28 cellular contexts compared by ENCODE assay signal in the genomic region with DNA sequence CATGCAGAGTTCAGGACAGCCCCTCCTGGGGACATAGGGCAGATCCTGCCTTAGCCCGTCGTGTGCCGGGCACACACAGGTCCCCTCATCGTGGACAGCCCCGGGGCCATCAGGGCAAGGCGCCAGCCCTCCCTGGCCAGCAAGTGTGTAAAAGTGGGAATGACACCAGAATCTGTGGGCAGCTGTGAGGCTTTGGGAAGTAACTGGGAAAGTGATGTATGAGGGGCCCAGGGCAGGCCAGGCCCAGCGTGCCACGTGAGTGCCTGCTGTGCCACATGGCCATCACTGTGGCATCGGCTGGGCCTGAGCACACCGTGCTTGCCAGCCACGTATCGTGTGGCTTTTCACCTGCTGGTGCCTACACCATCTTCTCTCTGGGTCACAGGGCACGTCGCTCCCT. TPM values are rescaled to one million over a fixed set of nuclear protein-coding genes. Genes with fewer than 3 reads are reported as not detected.
A peak's percentile ranks its signal among the peaks of the same experiment; 100 is the strongest.
DNase-seq lines count a peak whose midpoint lies in the region; ATAC-seq, FAIRE-seq and TF ChIP-seq lines count a peak whose summit lies in the region.
"Had no signal": no experiment of that assay in that cellular context is flagged by ENCODE, and none has a peak within 500 bp of the region (broad histone marks: within the 10 kb centered on the region; RNA-seq: fewer than 3 reads in every experiment).

No MANE protein-coding gene starts in this region.

- H3K4ac ChIP-seq in H1 (replicated peaks; ENCODE audit: insufficient read length, low read depth, low read length) (no peak overlapping the region), neuronal stem cell (ENCODE audit: low read length) (no peak overlapping the region)

- no peak overlapping the region for H2AFZ ChIP-seq in H1 (ENCODE audit: low read length)
- no peak overlapping the region for H2AFZ ChIP-seq in neuronal stem cell (ENCODE audit: low read length)
- H2AFZ ChIP-seq: hepatocyte had no signal

- H3K14ac ChIP-seq in H1 (ENCODE audit: insufficient read length) (no peak overlapping the region), neuronal stem cell (ENCODE audit: low read length) (peak overlapping the region; percentile 71)

- no peak for TF ChIP-seq CTCF in GM06990 (IDR thresholded peaks at IDR 0.05; ENCODE audit: insufficient read depth, low read length, poor library complexity, severe bottlenecking)
- TF ChIP-seq CTCF in H1 (IDR thresholded peaks at IDR 0.05; ENCODE audit: control extremely low read depth in 1 of 3, insufficient read depth in 1 of 3, low read depth in 1 of 3, low read length in 3 of 3) = no peak
- no peak for TF ChIP-seq CTCF in WERI-Rb-1 (IDR thresholded peaks at IDR 0.05; ENCODE audit: low read depth, low read length)

- no peak overlapping the region for H2BK12ac ChIP-seq in H1 (ENCODE audit: low read depth, low read length)
- no peak overlapping the region for H2BK12ac ChIP-seq in neuronal stem cell (ENCODE audit: low read length)

- H3K9ac ChIP-seq in H1 (replicated peaks in 1 of 4; ENCODE audit: extremely low read depth in 1 of 4, low read depth in 3 of 4, low read length in 3 of 4) (no peak overlapping the region), neuronal stem cell (ENCODE audit: low read depth, low read length, poor library complexity) (peak overlapping the region; percentile 44)
- H3K9ac ChIP-seq: KMS-11 had no signal

- no peaks in the 10 kb centered on the region for H3K9me3 ChIP-seq in H1 (ENCODE audit: insufficient read depth in 2 of 2, low read depth in 1 of 2, low read length in 1 of 2)
- H3K9me3 ChIP-seq in neuronal stem cell (replicated peaks in 1 of 2; ENCODE audit: control insufficient read depth in 2 of 2, insufficient read depth in 1 of 2, low read depth in 1 of 2, low read length in 2 of 2) = peaks cover 0 to 8% of the 10 kb centered on the region in 2 donors
- H3K9me3 ChIP-seq in WERI-Rb-1 (ENCODE audit: severe bottlenecking) = no peaks in the 10 kb centered on the region
- H3K9me3 ChIP-seq: ovary, SJSA1 had no signal

- H3K56ac ChIP-seq in H1 (replicated peaks; ENCODE audit: insufficient read length, low read depth, low read length) = no peak overlapping the region

- no peak overlapping the region for H4K5ac ChIP-seq in H1 (ENCODE audit: insufficient read length, low read depth, low read length)

- TF ChIP-seq POLR2A in H1 (IDR thresholded peaks at IDR 0.05; ENCODE audit: control extremely low read depth in 1 of 2, low read depth in 2 of 2, low read length in 2 of 2) = no peak

- H2AK5ac ChIP-seq in H1 (ENCODE audit: low read depth, low read length) (no peak overlapping the region), neuronal stem cell (ENCODE audit: low read depth, low read length) (no peak overlapping the region)

- H3K4me3 ChIP-seq in GM06990 (replicated peaks; ENCODE audit: low read depth, low read length) = no peak overlapping the region
- no peak overlapping the region for H3K4me3 ChIP-seq in H1 (ENCODE audit: extremely low read depth in 1 of 4, insufficient read depth in 2 of 4, low read depth in 3 of 4, low read length in 4 of 4)
- H3K4me3 ChIP-seq in neuronal stem cell (ENCODE audit: low read length in 2 of 2) = no peak overlapping the region
- no peak overlapping the region for H3K4me3 ChIP-seq in WERI-Rb-1 (ENCODE audit: low read depth, low read length)
- H3K4me3 ChIP-seq: esophagus muscularis mucosa, hepatocyte, ovary, SJSA1 had no signal

- no peak for TF ChIP-seq EP300 in H1 (IDR thresholded peaks at IDR 0.05; ENCODE audit: borderline replicate concordance in 1 of 2, low read depth in 2 of 2, low read length in 2 of 2)

- peaks cover 0 to 16% of the 10 kb centered on the region in 2 experiments for H4K20me1 ChIP-seq in H1 (replicated peaks in 1 of 2; ENCODE audit: control insufficient read depth in 1 of 2, insufficient read depth in 2 of 2, low read length in 2 of 2)

- no peak overlapping the region for H2BK120ac ChIP-seq in H1 (replicated peaks; ENCODE audit: low read depth, low read length)
- no peak overlapping the region for H2BK120ac ChIP-seq in neuronal stem cell (ENCODE audit: low read depth, low read length)

- H2BK15ac ChIP-seq in H1 (ENCODE audit: low read length) = no peak overlapping the region
- H2BK15ac ChIP-seq in neuronal stem cell (ENCODE audit: low read length) = no peak overlapping the region

- H4K8ac ChIP-seq in H1 (ENCODE audit: extremely low read depth, insufficient read depth, low read length) = no peak overlapping the region
- H4K8ac ChIP-seq in neuronal stem cell (ENCODE audit: low read depth, low read length) = no peak overlapping the region

- 87% methylated on average over 14 of the region's 14 CpGs; no CpG with 5 or more reads in 1 of the 2 experiments for WGBS in H1 (ENCODE audit: extremely low coverage in 1 of 2, insufficient coverage in 1 of 2, insufficient read length in 1 of 2, insufficient replicate concordance in 2 of 2, low coverage in 1 of 2, low lambda C conversion rate in 2 of 2, missing lambda C conversion rate in 1 of 2), 2 experiments
- WGBS in neuronal stem cell (ENCODE audit: extremely low coverage in 2 of 2, insufficient read length in 2 of 2, insufficient replicate concordance in 1 of 2), 2 donors = no CpG with 5 or more reads among the region's 14 CpGs

- no peak for FAIRE-seq in H1 (lab: Jason Lieb, UNC)
- FAIRE-seq: HTR-8/SVneo, small intestine had no signal

- H3K27me3 Mint-ChIP-seq in activated naive CD8-positive, alpha-beta T cell = no peaks in the 10 kb centered on the region
- no peaks in the 10 kb centered on the region for H3K27me3 Mint-ChIP-seq in activated naive CD8-positive, alpha-beta T cell treated with anti-CD3 and anti-CD28 coated beads, Interleukin-2, amount 50 U/mL, for 24 hours

- 0 out of 2 replicates have a peak, but pooled peaks cover 4% of the 10 kb centered on the region for H3K79me1 ChIP-seq in H1 (ENCODE audit: low read depth, low read length)
- H3K79me1 ChIP-seq in neuronal stem cell (ENCODE audit: low read depth, low read length) = peaks cover 6% of the 10 kb centered on the region

- no peak for DNase-seq in activated naive CD8-positive, alpha-beta T cell treated with anti-CD3 and anti-CD28 coated beads, Interleukin-2, amount 50 U/mL, for 24 hours
- DNase-seq in GM06990 (ENCODE audit: extremely low read depth, insufficient read length) (peak; percentile 15), H1 (ENCODE audit: low read depth in 1 of 2, low spot score in 2 of 2) (no peak), neuronal stem cell (ENCODE audit: low spot score) (no peak), WERI-Rb-1 (no peak), HK-2 (ENCODE audit: unreplicated experiment) (no peak), CD1c-positive myeloid dendritic cell (ENCODE audit: extremely low spot score) (no peak)
- DNase-seq: activated CD4-positive, CD25-positive, alpha-beta regulatory T cell treated with anti-CD3 and anti-CD28 coated beads, Interleukin-2, amount 50 U/mL, for 72 hours; activated CD8-positive, alpha-beta T cell treated with anti-CD3 and anti-CD28 coated beads, Interleukin-2, amount 10 ng/mL, durations not matched to agents 7 days and 5 days; activated gamma-delta T cell treated with Interleukin-2 at 50 U/mL for 16 hours; anterior cingulate cortex; DND-41; foreskin melanocyte; NCI-H1417 treated with DMSO at 0.1 percent for 48 hours; NCI-H2081 treated with DMSO at 0.1 percent for 48 hours; NCI-H226; small intestine; stimulated activated CD4-positive, alpha-beta T cell treated with anti-CD3 and anti-CD28 coated beads, Interleukin-1b, Interleukin-23, amount 100 ng/mL, for 48 hours; trophoblast cell had no signal

- ATAC-seq in activated naive CD8-positive, alpha-beta T cell treated with anti-CD3 and anti-CD28 coated beads, Interleukin-2, amount 50 U/mL, for 24 hours = no peak
- ATAC-seq: activated CD8-positive, alpha-beta T cell treated with anti-CD3 and anti-CD28 coated beads, Interleukin-2, amount 10 ng/mL, durations not matched to agents 7 days and 5 days had no signal

- H3K4me1 Mint-ChIP-seq in activated naive CD8-positive, alpha-beta T cell (ENCODE audit: low read depth) = peaks cover 52% of the 10 kb centered on the region
- peaks cover 22% of the 10 kb centered on the region for H3K4me1 Mint-ChIP-seq in activated naive CD8-positive, alpha-beta T cell treated with anti-CD3 and anti-CD28 coated beads, Interleukin-2, amount 50 U/mL, for 24 hours

- H3K27ac ChIP-seq in H1 (ENCODE audit: low read depth, low read length) (no peak overlapping the region), neuronal stem cell (replicated peaks; ENCODE audit: low read length) (no peak overlapping the region), WERI-Rb-1 (no peak overlapping the region)
- H3K27ac ChIP-seq: esophagus muscularis mucosa, hepatocyte, KMS-11, ovary, SJSA1 had no signal

- no peak overlapping the region for H3K4me3 Mint-ChIP-seq in activated naive CD8-positive, alpha-beta T cell
- H3K4me3 Mint-ChIP-seq in activated naive CD8-positive, alpha-beta T cell treated with anti-CD3 and anti-CD28 coated beads, Interleukin-2, amount 50 U/mL, for 24 hours = no peak overlapping the region
- H3K4me3 Mint-ChIP-seq: activated CD8-positive, alpha-beta T cell treated with anti-CD3 and anti-CD28 coated beads, Interleukin-2, amount 10 ng/mL, durations not matched to agents 7 days and 5 days had no signal

- CTCF ChIA-PET in H1 (lab: Charles Lee; ENCODE audit: partially characterized antibody) = no interaction called here

- H3K27ac Mint-ChIP-seq in activated naive CD8-positive, alpha-beta T cell = peak overlapping the region; percentile 34
- no peak overlapping the region for H3K27ac Mint-ChIP-seq in activated naive CD8-positive, alpha-beta T cell treated with anti-CD3 and anti-CD28 coated beads, Interleukin-2, amount 50 U/mL, for 24 hours

- H3K27me3 ChIP-seq in GM06990 (replicated peaks; ENCODE audit: control insufficient read depth, insufficient read depth, low read length) = no peaks in the 10 kb centered on the region
- H3K27me3 ChIP-seq in H1 (replicated peaks in 1 of 4; ENCODE audit: control insufficient read depth in 3 of 4, extremely low read depth in 1 of 4, insufficient read depth in 3 of 4, low read length in 3 of 4) = no peaks in the 10 kb centered on the region
- H3K27me3 ChIP-seq in neuronal stem cell (ENCODE audit: control insufficient read depth in 3 of 3, insufficient read depth in 3 of 3, low read depth in 1 of 3, low read length in 3 of 3) = no peaks in the 10 kb centered on the region
- no peaks in the 10 kb centered on the region for H3K27me3 ChIP-seq in WERI-Rb-1 (ENCODE audit: insufficient read depth, low read depth, severe bottlenecking)
- H3K27me3 ChIP-seq: esophagus muscularis mucosa, hepatocyte, ovary, SJSA1 had no signal

- H3K36me3 ChIP-seq in GM06990 (ENCODE audit: control insufficient read depth, insufficient read depth, low read length) (peaks cover 31% of the 10 kb centered on the region), H1 (ENCODE audit: control insufficient read depth in 2 of 4, insufficient read depth in 4 of 4, low read length in 3 of 4) (peaks cover 0 to 23% (median 13%) of the 10 kb centered on the region in 4 experiments; a peak in 6 of 8 replicates), neuronal stem cell (replicated peaks in 1 of 2; ENCODE audit: control insufficient read depth in 2 of 2, insufficient read depth in 2 of 2, low read length in 2 of 2) (peaks cover 41 to 63% of the 10 kb centered on the region in 2 donors), WERI-Rb-1 (no peaks in the 10 kb centered on the region)
- H3K36me3 ChIP-seq: ovary had no signal

- no peak overlapping the region for H4K91ac ChIP-seq in H1 (replicated peaks; ENCODE audit: insufficient read length, low read length)
- no peak overlapping the region for H4K91ac ChIP-seq in neuronal stem cell (ENCODE audit: low read depth, low read length, poor library complexity)

- no peaks in the 10 kb centered on the region for H3K23me2 ChIP-seq in H1 (ENCODE audit: low read depth, low read length)

- POLR2A ChIA-PET in H1 (lab: Charles Lee; ENCODE audit: partially characterized antibody) = no interaction called here

- H3K79me2 ChIP-seq in H1 (ENCODE audit: control insufficient read depth in 1 of 2, insufficient read depth in 2 of 2, low read length in 2 of 2) = no peaks in the 10 kb centered on the region; a peak in 1 of 4 replicates
- H3K79me2 ChIP-seq: hepatocyte had no signal

- H3K9me3 Mint-ChIP-seq in activated naive CD8-positive, alpha-beta T cell (ENCODE audit: low read depth) = no peaks in the 10 kb centered on the region
- H3K9me3 Mint-ChIP-seq in activated naive CD8-positive, alpha-beta T cell treated with anti-CD3 and anti-CD28 coated beads, Interleukin-2, amount 50 U/mL, for 24 hours = no peaks in the 10 kb centered on the region

- no peak overlapping the region for H3K4me2 ChIP-seq in H1 (ENCODE audit: insufficient read depth in 1 of 2, low read depth in 2 of 2, low read length in 2 of 2)
- no peak overlapping the region for H3K4me2 ChIP-seq in neuronal stem cell (ENCODE audit: insufficient read depth, low read length, poor library complexity, severe bottlenecking)
- H3K4me2 ChIP-seq: hepatocyte, KMS-11 had no signal

- H2BK5ac ChIP-seq in H1 (ENCODE audit: low read depth, low read length) = no peak overlapping the region
- H2BK5ac ChIP-seq in neuronal stem cell (ENCODE audit: low read length) = no peak overlapping the region

- H3K23ac ChIP-seq in H1 (ENCODE audit: insufficient read length) (no peak overlapping the region), neuronal stem cell (ENCODE audit: low read depth, low read length, poor library complexity) (peak overlapping the region; percentile 94)

- H3K18ac ChIP-seq in H1 (ENCODE audit: extremely low read depth, low read length) (no peak overlapping the region), neuronal stem cell (ENCODE audit: low read length) (peak overlapping the region; percentile 38)

- TF ChIP-seq RAD21 in H1 (IDR thresholded peaks at IDR 0.05 in 1 of 2, conservative IDR thresholded peaks at IDR 0.05 in 1 of 2; ENCODE audit: low read depth in 2 of 2, low read length in 2 of 2) = no peak

- no peak overlapping the region for H2BK20ac ChIP-seq in H1 (ENCODE audit: low read length)

- H3K36me3 Mint-ChIP-seq in activated naive CD8-positive, alpha-beta T cell = peaks cover 4% of the 10 kb centered on the region
- peaks cover 19% of the 10 kb centered on the region for H3K36me3 Mint-ChIP-seq in activated naive CD8-positive, alpha-beta T cell treated with anti-CD3 and anti-CD28 coated beads, Interleukin-2, amount 50 U/mL, for 24 hours (ENCODE audit: low read depth)

- H3K4me1 ChIP-seq in H1 (replicated peaks in 1 of 4; ENCODE audit: control insufficient read depth in 3 of 4, insufficient read depth in 4 of 4, low read length in 3 of 4) = peaks cover 0 to 2% (median 1%) of the 10 kb centered on the region in 4 experiments; a peak in 2 of 7 replicates
- H3K4me1 ChIP-seq in neuronal stem cell (ENCODE audit: control insufficient read depth in 2 of 2, insufficient read depth in 1 of 2, low read depth in 1 of 2, low read length in 2 of 2) = peaks cover 2 to 6% of the 10 kb centered on the region in 2 donors
- H3K4me1 ChIP-seq: esophagus muscularis mucosa had no signal

RNA-seq across cellular contexts. Expression of gene ACSF3, which starts 26.6 kb away (rescaled TPM):
- 22.9 and 27.0 TPM in 2 replicates for total RNA-seq in H1 (2021; fragmentation: NEBNext Ultra II Directional; extraction: Animal tissue kit (Norgen Biotek cat#: 25700))
- polyA plus RNA-seq in H1 (2011; rRNA removed) = 15.6 and 23.6 TPM in 2 replicates
- polyA plus RNA-seq in H1 (2011; cell fraction: cytosol; rRNA removed) = 19.6 TPM
- 33.2 TPM for polyA plus RNA-seq in H1 (2011; cell fraction: nucleus; rRNA removed)
- 12.0 to 21.9 TPM (median 18.2 TPM) in 4 replicates for polyA plus RNA-seq in H1 (2012, experiment 1 of 2)
- polyA plus RNA-seq in H1 (2012, experiment 2 of 2) = 14.4 TPM
- 11.6 TPM for polyA plus RNA-seq in H1 (2013, experiment 1 of 2)
- polyA plus RNA-seq in H1 (2013, experiment 2 of 2) = 10.5 TPM
- polyA minus RNA-seq in H1 (2011; rRNA and poly(A)+ RNA removed) = 10.0 and 20.1 TPM in 2 replicates
- polyA minus RNA-seq in H1 (2011; cell fraction: cytosol; rRNA and poly(A)+ RNA removed) = 22.5 TPM
- polyA minus RNA-seq in H1 (2011; cell fraction: nucleus; rRNA and poly(A)+ RNA removed) = 26.1 TPM
- 8.9 TPM for polyA plus RNA-seq in neuronal stem cell (2013, experiment 1 of 2)
- 9.7 TPM for polyA plus RNA-seq in neuronal stem cell (2013, experiment 2 of 2)

RNA-seq across cellular contexts. Expression of gene CDH15, which starts 51.3 kb away (rescaled TPM):
- total RNA-seq in H1 (2021; fragmentation: NEBNext Ultra II Directional; extraction: Animal tissue kit (Norgen Biotek cat#: 25700)) = 0.65 and 0.82 TPM in 2 replicates
- polyA plus RNA-seq in H1 (2011; rRNA removed) = 0.50 and 0.60 TPM in 2 replicates
- 0.59 TPM for polyA plus RNA-seq in H1 (2011; cell fraction: cytosol; rRNA removed)
- polyA plus RNA-seq in H1 (2011; cell fraction: nucleus; rRNA removed) = 1.0 TPM
- 0.33 to 0.53 TPM (median 0.35 TPM) in 4 replicates for polyA plus RNA-seq in H1 (2012, experiment 1 of 2)
- polyA plus RNA-seq in H1 (2012, experiment 2 of 2) = 0.35 TPM
- 0.65 TPM for polyA plus RNA-seq in H1 (2013, experiment 1 of 2)
- polyA plus RNA-seq in H1 (2013, experiment 2 of 2) = 0.57 TPM
- polyA minus RNA-seq in H1 (2011; rRNA and poly(A)+ RNA removed) = 0.07 TPM in 1 of 2 replicates, not detected in the other
- 0.73 TPM for polyA minus RNA-seq in H1 (2011; cell fraction: cytosol; rRNA and poly(A)+ RNA removed)
- polyA minus RNA-seq in H1 (2011; cell fraction: nucleus; rRNA and poly(A)+ RNA removed) = 0.60 TPM
- polyA plus RNA-seq in neuronal stem cell (2013, experiment 1 of 2) = 0.03 TPM
- 0.03 TPM for polyA plus RNA-seq in neuronal stem cell (2013, experiment 2 of 2)
- total RNA-seq: activated CD8-positive, alpha-beta T cell treated with anti-CD3 and anti-CD28 coated beads, Interleukin-2, amount 10 ng/mL, durations not matched to agents 7 days and 5 days; mesenteric fat pad; renal cortical epithelial cell had no signal
